ENCODE assay signal across 9 cellular contexts in the genomic region with DNA sequence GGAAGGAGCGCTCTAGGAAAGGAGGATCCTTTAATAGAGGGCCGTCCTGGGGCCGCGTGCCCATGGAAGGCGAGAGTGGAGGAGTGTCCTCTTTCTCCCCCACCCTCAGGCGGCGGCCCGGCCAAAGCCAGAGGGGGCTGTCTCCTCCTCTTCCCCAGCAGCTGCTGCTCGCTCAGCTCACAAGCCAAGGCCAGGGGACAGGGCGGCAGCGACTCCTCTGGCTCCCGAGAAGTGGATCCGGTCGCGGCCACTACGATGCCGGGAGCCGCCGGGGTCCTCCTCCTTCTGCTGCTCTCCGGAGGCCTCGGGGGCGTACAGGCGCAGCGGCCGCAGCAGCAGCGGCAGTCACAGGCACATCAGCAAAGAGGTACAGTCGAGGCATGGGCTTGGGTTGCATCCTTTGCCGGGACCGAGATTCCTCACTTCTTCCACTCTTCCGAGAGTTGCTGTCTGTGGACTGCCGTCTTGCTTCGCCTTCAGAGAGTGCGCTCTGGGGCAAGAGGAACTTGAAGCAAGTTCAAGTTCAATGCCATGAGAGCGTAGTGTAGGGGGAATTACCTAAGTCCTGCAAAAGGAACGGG. TPM values are rescaled to one million over a fixed set of nuclear protein-coding genes. Genes with fewer than 3 reads are reported as not detected.
DNase-seq lines count a peak whose midpoint lies in the region; ATAC-seq and TF ChIP-seq lines count a peak whose summit lies in the region.
"Had no signal": no experiment of that assay in that cellular context is flagged by ENCODE, and none has a peak within 500 bp of the region (broad histone marks: within the 10 kb centered on the region; RNA-seq: fewer than 3 reads in every experiment).

A gene with protein sequence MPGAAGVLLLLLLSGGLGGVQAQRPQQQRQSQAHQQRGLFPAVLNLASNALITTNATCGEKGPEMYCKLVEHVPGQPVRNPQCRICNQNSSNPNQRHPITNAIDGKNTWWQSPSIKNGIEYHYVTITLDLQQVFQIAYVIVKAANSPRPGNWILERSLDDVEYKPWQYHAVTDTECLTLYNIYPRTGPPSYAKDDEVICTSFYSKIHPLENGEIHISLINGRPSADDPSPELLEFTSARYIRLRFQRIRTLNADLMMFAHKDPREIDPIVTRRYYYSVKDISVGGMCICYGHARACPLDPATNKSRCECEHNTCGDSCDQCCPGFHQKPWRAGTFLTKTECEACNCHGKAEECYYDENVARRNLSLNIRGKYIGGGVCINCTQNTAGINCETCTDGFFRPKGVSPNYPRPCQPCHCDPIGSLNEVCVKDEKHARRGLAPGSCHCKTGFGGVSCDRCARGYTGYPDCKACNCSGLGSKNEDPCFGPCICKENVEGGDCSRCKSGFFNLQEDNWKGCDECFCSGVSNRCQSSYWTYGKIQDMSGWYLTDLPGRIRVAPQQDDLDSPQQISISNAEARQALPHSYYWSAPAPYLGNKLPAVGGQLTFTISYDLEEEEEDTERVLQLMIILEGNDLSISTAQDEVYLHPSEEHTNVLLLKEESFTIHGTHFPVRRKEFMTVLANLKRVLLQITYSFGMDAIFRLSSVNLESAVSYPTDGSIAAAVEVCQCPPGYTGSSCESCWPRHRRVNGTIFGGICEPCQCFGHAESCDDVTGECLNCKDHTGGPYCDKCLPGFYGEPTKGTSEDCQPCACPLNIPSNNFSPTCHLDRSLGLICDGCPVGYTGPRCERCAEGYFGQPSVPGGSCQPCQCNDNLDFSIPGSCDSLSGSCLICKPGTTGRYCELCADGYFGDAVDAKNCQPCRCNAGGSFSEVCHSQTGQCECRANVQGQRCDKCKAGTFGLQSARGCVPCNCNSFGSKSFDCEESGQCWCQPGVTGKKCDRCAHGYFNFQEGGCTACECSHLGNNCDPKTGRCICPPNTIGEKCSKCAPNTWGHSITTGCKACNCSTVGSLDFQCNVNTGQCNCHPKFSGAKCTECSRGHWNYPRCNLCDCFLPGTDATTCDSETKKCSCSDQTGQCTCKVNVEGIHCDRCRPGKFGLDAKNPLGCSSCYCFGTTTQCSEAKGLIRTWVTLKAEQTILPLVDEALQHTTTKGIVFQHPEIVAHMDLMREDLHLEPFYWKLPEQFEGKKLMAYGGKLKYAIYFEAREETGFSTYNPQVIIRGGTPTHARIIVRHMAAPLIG (N-terminal part only) (plus strand): TSS at position 148 of the 581 bp plus-strand sequence. CDS start 108 bp downstream, at position 256.

- no peaks in the 10 kb centered on the region for H3K9me3 Mint-ChIP-seq in CD8-positive, alpha-beta T cell

- H3K27ac ChIP-seq in CD8-positive, alpha-beta T cell (ENCODE audit: low read depth, low read length), result no peak within 1 kb of the TSS
- H3K27ac ChIP-seq in Peyer's patch, result peak within 1 kb of the TSS in 3 of 4 donors; percentile 32 to 69 (median 62)
- peak within 1 kb of the TSS; percentile 33 to 57 for H3K27ac ChIP-seq in tibial artery
- H3K27ac ChIP-seq: epithelial cell of prostate had no signal

- H3K27me3 Mint-ChIP-seq in CD8-positive, alpha-beta T cell (ENCODE audit: low read depth), result peaks cover 20% of the 10 kb centered on the region

- no peaks in the 10 kb centered on the region for H3K4me1 ChIP-seq in CD8-positive, alpha-beta T cell (ENCODE audit: insufficient read depth, low read length)
- H3K4me1 ChIP-seq in Peyer's patch (no peaks in the 10 kb centered on the region), tibial artery (peaks cover 0 to 6% (median 2%) of the 10 kb centered on the region in 4 donors)

- peaks cover 8% of the 10 kb centered on the region for H3K4me1 Mint-ChIP-seq in CD8-positive, alpha-beta T cell (ENCODE audit: low read depth)

- no peak within 1 kb of the TSS for H3K4me3 ChIP-seq in CD8-positive, alpha-beta T cell (ENCODE audit: low read depth, low read length)
- H3K4me3 ChIP-seq in Peyer's patch (peak within 1 kb of the TSS in 3 of 4 donors; percentile 27 to 47 (median 44)), tibial artery (peak within 1 kb of the TSS; percentile 51 to 52)

- TF ChIP-seq CTCF in CD8-positive, alpha-beta T cell (IDR thresholded peaks at IDR 0.05), result no peak
- TF ChIP-seq CTCF in Peyer's patch (IDR thresholded peaks at IDR 0.05) (no peak), tibial artery (IDR thresholded peaks at IDR 0.05) (peak in 1 of 2 experiments; percentile 16)

- H3K4me3 Mint-ChIP-seq in CD8-positive, alpha-beta T cell, result peak within 1 kb of the TSS; percentile 32

- H3K27me3 ChIP-seq in CD8-positive, alpha-beta T cell (ENCODE audit: insufficient read depth, low read length), result peaks cover 3% of the 10 kb centered on the region
- no peaks in the 10 kb centered on the region for H3K27me3 ChIP-seq in Peyer's patch
- H3K27me3 ChIP-seq in tibial artery, result no peaks in the 10 kb centered on the region

- no peaks in the 10 kb centered on the region for H3K9me3 ChIP-seq in CD8-positive, alpha-beta T cell (ENCODE audit: low read length)
- no peaks in the 10 kb centered on the region for H3K9me3 ChIP-seq in Peyer's patch
- no peaks in the 10 kb centered on the region for H3K9me3 ChIP-seq in tibial artery

- no peaks in the 10 kb centered on the region for H3K36me3 ChIP-seq in CD8-positive, alpha-beta T cell (ENCODE audit: insufficient read depth, low read length)
- H3K36me3 ChIP-seq in Peyer's patch, result no peaks in the 10 kb centered on the region
- H3K36me3 ChIP-seq in tibial artery, result no peaks in the 10 kb centered on the region

- no peak for TF ChIP-seq POLR2A in Peyer's patch (IDR thresholded peaks at IDR 0.05)

- POLR2A ChIA-PET in CD8-positive, alpha-beta T cell (lab: Charles Lee), result no interaction called here

- peak in 1 of 7 experiments; percentile 16 for DNase-seq in CD8-positive, alpha-beta T cell
- peak in 2 of 3 donors; percentile 59 to 60 for DNase-seq in Peyer's patch
- peak; percentile 85 for DNase-seq in fibroblast of gingiva (ENCODE audit: low read depth)
- DNase-seq in midbrain (lab: John Stamatoyannopoulos, UW), result peak; percentile 61
- peak; percentile 86 to 88 for DNase-seq in tibial artery
- no peak for DNase-seq in NCI-H1930 (lab: John Stamatoyannopoulos, UW)
- DNase-seq in DMS79 (lab: John Stamatoyannopoulos, UW), result no peak

- intact Hi-C loops in CD8-positive, alpha-beta T cell (cut with DNase I, micrococcal nuclease), result no loop called here
- intact Hi-C loops in tibial artery (cut with DNase I; ENCODE audit: low total_unique reads), result no loop called here

- H3K36me3 Mint-ChIP-seq in CD8-positive, alpha-beta T cell, result no peaks in the 10 kb centered on the region

- ATAC-seq in CD8-positive, alpha-beta T cell, result no peak
- no peak for ATAC-seq in HG03025 (IDR thresholded peaks at IDR 0.05; ENCODE audit: low FRiP score, unreplicated experiment)

- H3K27ac Mint-ChIP-seq in CD8-positive, alpha-beta T cell, result no peak within 1 kb of the TSS

- CTCF ChIA-PET in CD8-positive, alpha-beta T cell (lab: Charles Lee), result no interaction called here

RNA-seq across cellular contexts. Expression of the gene that starts here (rescaled TPM):
- total RNA-seq in CD8-positive, alpha-beta T cell, result under 1 TPM in 1 of 2 experiments, not detected in 1; 0.35 TPM
- total RNA-seq in Peyer's patch, result 10 to 100 TPM; 15.4 to 55.3 (median 38.7) TPM

Comparison
In these comparisons a context has a peak if more than half of its experiments do, and no peak if none do; other contexts are left out.
1. RNA of the gene that starts here (total RNA-seq): 15.4 to 55.3 TPM in Peyer's patch; 0.35 TPM in CD8-positive, alpha-beta T cell; every median in the first group is over 10 times any median in the second.
2. DNase-seq: peak in Peyer's patch (2 of 3), fibroblast of gingiva (single experiment), midbrain (single experiment) and tibial artery (2 of 2); none in NCI-H1930 (0 of 2) and DMS79 (single experiment).